In genomic region chr10:77925795-77926565, GRCh38 we compare ENCODE assay signal across 8 cellular contexts. TPM values are rescaled to one million over a fixed set of nuclear protein-coding genes. Genes with fewer than 3 reads are reported as not detected.
DNase-seq lines count a peak whose midpoint lies in the region; ATAC-seq and TF ChIP-seq lines count a peak whose summit lies in the region.

No MANE protein-coding gene starts in this region.

- H3K27ac ChIP-seq in DOHH2 (ENCODE audit: low read depth, low read length), result no peak overlapping the region

- no peaks in the 10 kb centered on the region for H3K9me3 Mint-ChIP-seq in activated naive CD8-positive, alpha-beta T cell treated with anti-CD3 and anti-CD28 coated beads, Interleukin-2, amount 10 ng/mL, durations not matched to agents 7 days and 5 days

- H3F3A ChIP-seq in DOHH2 (ENCODE audit: control insufficient read depth, insufficient read depth), result no peaks in the 10 kb centered on the region

- no peaks in the 10 kb centered on the region for H3K9me3 ChIP-seq in DOHH2 (ENCODE audit: control insufficient read depth, insufficient read depth, low read length)

- POLR2A ChIA-PET in activated naive CD8-positive, alpha-beta T cell treated with anti-CD3 and anti-CD28 coated beads, Interleukin-2, amount 10 ng/mL, durations not matched to agents 7 days and 5 days (lab: Charles Lee), result no interaction called here

- H3K27ac Mint-ChIP-seq in activated naive CD8-positive, alpha-beta T cell treated with anti-CD3 and anti-CD28 coated beads, Interleukin-2, amount 10 ng/mL, durations not matched to agents 7 days and 5 days, result no peak overlapping the region

- intact Hi-C loops in left ventricle myocardium superior (cut with micrococcal nuclease), result no loop called here
- intact Hi-C loops in posterior vena cava (cut with DNase I), result loop anchor here in 1 of 2 donors (5.0 kb wide), 1 partner anchor 79 kb away; no protein-coding TSS in a partner anchor

- peaks cover 8% of the 10 kb centered on the region; the same call in 1 of the 2 replicates for H3K4me1 ChIP-seq in DOHH2 (ENCODE audit: control insufficient read depth, low read length)

- ATAC-seq in GM21515 (IDR thresholded peaks at IDR 0.05; ENCODE audit: unreplicated experiment), result peak; percentile 53
- ATAC-seq in activated naive CD8-positive, alpha-beta T cell treated with anti-CD3 and anti-CD28 coated beads, Interleukin-2, amount 10 ng/mL, durations not matched to agents 7 days and 5 days (ENCODE audit: low read depth), result peak; percentile 73
- peak; percentile 58 for ATAC-seq in left ventricle myocardium superior

- H3K4me1 Mint-ChIP-seq in activated naive CD8-positive, alpha-beta T cell treated with anti-CD3 and anti-CD28 coated beads, Interleukin-2, amount 10 ng/mL, durations not matched to agents 7 days and 5 days, result peaks cover 11% of the 10 kb centered on the region

- TF ChIP-seq CTCF in DOHH2 (IDR thresholded peaks at IDR 0.05; ENCODE audit: low read depth, low read length, poor library complexity, severe bottlenecking), result no peak

- H3K4me2 ChIP-seq in DOHH2 (ENCODE audit: low read length), result peak overlapping the region; percentile 62

- H3K79me2 ChIP-seq in DOHH2 (ENCODE audit: control insufficient read depth, low read length), result no peaks in the 10 kb centered on the region

- no peaks in the 10 kb centered on the region for H4K20me1 ChIP-seq in DOHH2 (ENCODE audit: control insufficient read depth, insufficient read depth, low read depth, low read length)

- H3K4me3 Mint-ChIP-seq in activated naive CD8-positive, alpha-beta T cell treated with anti-CD3 and anti-CD28 coated beads, Interleukin-2, amount 10 ng/mL, durations not matched to agents 7 days and 5 days, result peak overlapping the region; percentile 73

- H3K27me3 Mint-ChIP-seq in activated naive CD8-positive, alpha-beta T cell treated with anti-CD3 and anti-CD28 coated beads, Interleukin-2, amount 10 ng/mL, durations not matched to agents 7 days and 5 days, result peaks cover 59% of the 10 kb centered on the region

- DNase-seq in LoVo (ENCODE audit: low spot score), result peak; percentile 34
- DNase-seq in activated naive CD8-positive, alpha-beta T cell treated with anti-CD3 and anti-CD28 coated beads, Interleukin-2, amount 10 ng/mL, durations not matched to agents 7 days and 5 days, result no peak
- peak; percentile 67 for DNase-seq in left ventricle myocardium superior
- peak; percentile 84 for DNase-seq in posterior vena cava (ENCODE audit: low spot score)
- DNase-seq in NCI-H226, result no peak
- DNase-seq in central memory CD4-positive, alpha-beta T cell, result no peak

- H3K36me3 Mint-ChIP-seq in activated naive CD8-positive, alpha-beta T cell treated with anti-CD3 and anti-CD28 coated beads, Interleukin-2, amount 10 ng/mL, durations not matched to agents 7 days and 5 days, result no peaks in the 10 kb centered on the region

- H3K27me3 ChIP-seq in DOHH2 (ENCODE audit: control insufficient read depth, low read length), result peaks cover 30% of the 10 kb centered on the region

- no peaks in the 10 kb centered on the region for H3K36me3 ChIP-seq in DOHH2 (ENCODE audit: control insufficient read depth, low read length)

- no peaks in the 10 kb centered on the region for H3K9me2 ChIP-seq in DOHH2 (replicated peaks; ENCODE audit: control insufficient read depth, low read length)

- peak overlapping the region; percentile 70 for H3K4me3 ChIP-seq in DOHH2 (ENCODE audit: low read length)

RNA-seq across cellular contexts. Expression of gene DLG5, which starts 0.6 kb away (rescaled TPM):
- 1 to 10 TPM; 4.8 to 5.0 TPM for total RNA-seq in activated naive CD8-positive, alpha-beta T cell treated with anti-CD3 and anti-CD28 coated beads, Interleukin-2, amount 10 ng/mL, durations not matched to agents 7 days and 5 days
- total RNA-seq in left ventricle myocardium superior, result 9.5 TPM
- total RNA-seq in posterior vena cava, result 10 to 100 TPM; 34.4 to 39.9 TPM

Comparison
In these comparisons a context has a peak if more than half of its experiments do, and no peak if none do; other contexts are left out.
1. DNase-seq: peak in LoVo (single experiment), left ventricle myocardium superior (single experiment) and posterior vena cava (single experiment); none in activated naive CD8-positive, alpha-beta T cell treated with anti-CD3 and anti-CD28 coated beads, Interleukin-2, amount 10 ng/mL, durations not matched to agents 7 days and 5 days (single experiment), NCI-H226 (single experiment) and central memory CD4-positive, alpha-beta T cell (single experiment).
2. Peak in every context shown above with its lines, with median percentiles within 50 percentile points of each other: ATAC-seq.